1 cellular context compared by ENCODE assay signal in the genomic region with DNA sequence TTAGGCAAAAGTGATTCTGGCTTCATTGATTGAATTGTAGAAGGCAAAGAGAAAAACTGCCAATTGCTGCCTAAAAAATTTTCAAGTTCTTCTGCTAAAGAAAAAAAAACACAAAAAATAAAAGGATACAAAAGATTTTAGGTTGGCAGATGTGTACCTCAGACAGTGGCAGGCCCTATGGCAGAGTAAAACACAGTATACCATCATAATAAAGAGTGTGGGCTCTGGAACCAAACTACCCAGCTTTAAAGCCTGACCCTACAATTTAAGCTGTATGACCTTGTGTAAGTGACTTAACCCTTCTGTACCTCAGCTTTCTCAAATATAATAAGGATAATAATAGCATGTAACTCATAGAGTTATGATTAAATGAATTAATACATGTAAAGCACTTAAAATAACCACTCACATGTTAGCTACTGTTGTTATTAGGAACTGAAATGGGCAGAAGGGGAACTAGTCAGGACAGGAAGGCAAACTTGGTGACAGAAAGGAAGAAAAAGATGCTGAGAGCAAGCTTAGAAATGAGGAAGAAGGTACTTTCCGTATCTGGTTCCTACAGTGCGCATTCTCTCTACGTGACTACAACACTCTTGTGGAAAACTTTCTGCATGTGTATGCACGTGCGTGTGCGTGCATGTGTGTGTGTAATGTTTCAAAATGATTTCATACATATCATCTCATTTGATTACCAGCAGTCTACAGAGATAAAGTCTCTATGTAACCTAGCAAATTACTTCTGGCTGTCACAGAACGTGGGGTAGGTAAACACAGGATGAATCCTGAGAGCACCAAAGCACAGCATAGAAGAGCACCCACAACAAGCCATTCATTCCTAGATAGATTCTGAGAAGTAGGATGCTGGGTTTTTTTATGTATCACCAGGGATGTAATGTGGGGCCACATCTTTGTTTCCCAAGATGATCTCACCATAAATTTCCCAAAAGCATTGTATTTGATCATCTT.
TF ChIP-seq lines count a peak whose summit lies in the region.

No MANE protein-coding gene starts in this region.

TF ChIP-seq in GM23338, 12 proteins besides CTCF, POLR2A, EP300 and RAD21 (continued from another document):
- TF ChIP-seq, protein P1, sequence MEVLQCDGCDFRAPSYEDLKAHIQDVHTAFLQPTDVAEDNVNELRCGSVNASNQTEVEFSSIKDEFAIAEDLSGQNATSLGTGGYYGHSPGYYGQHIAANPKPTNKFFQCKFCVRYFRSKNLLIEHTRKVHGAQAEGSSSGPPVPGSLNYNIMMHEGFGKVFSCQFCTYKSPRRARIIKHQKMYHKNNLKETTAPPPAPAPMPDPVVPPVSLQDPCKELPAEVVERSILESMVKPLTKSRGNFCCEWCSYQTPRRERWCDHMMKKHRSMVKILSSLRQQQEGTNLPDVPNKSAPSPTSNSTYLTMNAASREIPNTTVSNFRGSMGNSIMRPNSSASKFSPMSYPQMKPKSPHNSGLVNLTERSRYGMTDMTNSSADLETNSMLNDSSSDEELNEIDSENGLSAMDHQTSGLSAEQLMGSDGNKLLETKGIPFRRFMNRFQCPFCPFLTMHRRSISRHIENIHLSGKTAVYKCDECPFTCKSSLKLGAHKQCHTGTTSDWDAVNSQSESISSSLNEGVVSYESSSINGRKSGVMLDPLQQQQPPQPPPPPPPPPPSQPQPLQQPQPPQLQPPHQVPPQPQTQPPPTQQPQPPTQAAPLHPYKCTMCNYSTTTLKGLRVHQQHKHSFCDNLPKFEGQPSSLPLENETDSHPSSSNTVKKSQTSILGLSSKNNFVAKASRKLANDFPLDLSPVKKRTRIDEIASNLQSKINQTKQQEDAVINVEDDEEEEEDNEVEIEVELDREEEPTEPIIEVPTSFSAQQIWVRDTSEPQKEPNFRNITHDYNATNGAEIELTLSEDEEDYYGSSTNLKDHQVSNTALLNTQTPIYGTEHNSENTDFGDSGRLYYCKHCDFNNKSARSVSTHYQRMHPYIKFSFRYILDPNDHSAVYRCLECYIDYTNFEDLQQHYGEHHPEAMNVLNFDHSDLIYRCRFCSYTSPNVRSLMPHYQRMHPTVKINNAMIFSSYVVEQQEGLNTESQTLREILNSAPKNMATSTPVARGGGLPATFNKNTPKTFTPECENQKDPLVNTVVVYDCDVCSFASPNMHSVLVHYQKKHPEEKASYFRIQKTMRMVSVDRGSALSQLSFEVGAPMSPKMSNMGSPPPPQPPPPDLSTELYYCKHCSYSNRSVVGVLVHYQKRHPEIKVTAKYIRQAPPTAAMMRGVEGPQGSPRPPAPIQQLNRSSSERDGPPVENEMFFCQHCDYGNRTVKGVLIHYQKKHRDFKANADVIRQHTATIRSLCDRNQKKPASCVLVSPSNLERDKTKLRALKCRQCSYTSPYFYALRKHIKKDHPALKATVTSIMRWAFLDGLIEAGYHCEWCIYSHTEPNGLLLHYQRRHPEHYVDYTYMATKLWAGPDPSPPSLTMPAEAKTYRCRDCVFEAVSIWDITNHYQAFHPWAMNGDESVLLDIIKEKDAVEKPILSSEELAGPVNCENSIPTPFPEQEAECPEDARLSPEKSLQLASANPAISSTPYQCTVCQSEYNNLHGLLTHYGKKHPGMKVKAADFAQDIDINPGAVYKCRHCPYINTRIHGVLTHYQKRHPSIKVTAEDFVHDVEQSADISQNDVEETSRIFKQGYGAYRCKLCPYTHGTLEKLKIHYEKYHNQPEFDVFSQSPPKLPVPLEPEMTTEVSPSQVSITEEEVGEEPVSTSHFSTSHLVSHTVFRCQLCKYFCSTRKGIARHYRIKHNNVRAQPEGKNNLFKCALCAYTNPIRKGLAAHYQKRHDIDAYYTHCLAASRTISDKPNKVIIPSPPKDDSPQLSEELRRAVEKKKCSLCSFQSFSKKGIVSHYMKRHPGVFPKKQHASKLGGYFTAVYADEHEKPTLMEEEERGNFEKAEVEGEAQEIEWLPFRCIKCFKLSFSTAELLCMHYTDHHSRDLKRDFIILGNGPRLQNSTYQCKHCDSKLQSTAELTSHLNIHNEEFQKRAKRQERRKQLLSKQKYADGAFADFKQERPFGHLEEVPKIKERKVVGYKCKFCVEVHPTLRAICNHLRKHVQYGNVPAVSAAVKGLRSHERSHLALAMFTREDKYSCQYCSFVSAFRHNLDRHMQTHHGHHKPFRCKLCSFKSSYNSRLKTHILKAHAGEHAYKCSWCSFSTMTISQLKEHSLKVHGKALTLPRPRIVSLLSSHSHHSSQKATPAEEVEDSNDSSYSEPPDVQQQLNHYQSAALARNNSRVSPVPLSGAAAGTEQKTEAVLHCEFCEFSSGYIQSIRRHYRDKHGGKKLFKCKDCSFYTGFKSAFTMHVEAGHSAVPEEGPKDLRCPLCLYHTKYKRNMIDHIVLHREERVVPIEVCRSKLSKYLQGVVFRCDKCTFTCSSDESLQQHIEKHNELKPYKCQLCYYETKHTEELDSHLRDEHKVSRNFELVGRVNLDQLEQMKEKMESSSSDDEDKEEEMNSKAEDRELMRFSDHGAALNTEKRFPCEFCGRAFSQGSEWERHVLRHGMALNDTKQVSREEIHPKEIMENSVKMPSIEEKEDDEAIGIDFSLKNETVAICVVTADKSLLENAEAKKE (CRISPR knock-in tag; IDR thresholded peaks at IDR 0.05): no peak
- TF ChIP-seq CREB1 (CRISPR knock-in tag; IDR thresholded peaks at IDR 0.05; ENCODE audit: low read depth): no peak
- TF ChIP-seq ZNF114 (CRISPR knock-in tag; IDR thresholded peaks at IDR 0.05): no peak
- no peak for TF ChIP-seq EZH2phosphoT487 (IDR thresholded peaks at IDR 0.05; ENCODE audit: unreplicated experiment)
- TF ChIP-seq POLR2AphosphoS5 (IDR thresholded peaks at IDR 0.05; ENCODE audit: low read depth): no peak
- TF ChIP-seq EZH2 (IDR thresholded peaks at IDR 0.05; ENCODE audit: low read depth, unreplicated experiment): no peak
- TF ChIP-seq, protein P2, sequence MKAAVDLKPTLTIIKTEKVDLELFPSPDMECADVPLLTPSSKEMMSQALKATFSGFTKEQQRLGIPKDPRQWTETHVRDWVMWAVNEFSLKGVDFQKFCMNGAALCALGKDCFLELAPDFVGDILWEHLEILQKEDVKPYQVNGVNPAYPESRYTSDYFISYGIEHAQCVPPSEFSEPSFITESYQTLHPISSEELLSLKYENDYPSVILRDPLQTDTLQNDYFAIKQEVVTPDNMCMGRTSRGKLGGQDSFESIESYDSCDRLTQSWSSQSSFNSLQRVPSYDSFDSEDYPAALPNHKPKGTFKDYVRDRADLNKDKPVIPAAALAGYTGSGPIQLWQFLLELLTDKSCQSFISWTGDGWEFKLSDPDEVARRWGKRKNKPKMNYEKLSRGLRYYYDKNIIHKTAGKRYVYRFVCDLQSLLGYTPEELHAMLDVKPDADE (IDR thresholded peaks at IDR 0.05): no peak
